17 cellular contexts compared by ENCODE assay signal in genomic region chr10:131820626-131821025, GRCh38.
DNase-seq lines count a peak whose midpoint lies in the region; ATAC-seq and TF ChIP-seq lines count a peak whose summit lies in the region.
"Had no signal": no experiment of that assay in that cellular context is flagged by ENCODE, and none has a peak within 500 bp of the region (broad histone marks: within the 10 kb centered on the region; RNA-seq: fewer than 3 reads in every experiment).

No MANE protein-coding gene starts in this region.

- WGBS in H9 (ENCODE audit: extremely low coverage, insufficient read length, low lambda C conversion rate) = no CpG with 5 or more reads among the region's 9 CpGs
- 88 to 90% methylated on average over 4 to 9 of the region's 9 CpGs for WGBS in endodermal cell (ENCODE audit: insufficient coverage in 1 of 2, insufficient read length in 1 of 2), 2 experiments
- WGBS in upper lobe of left lung, 2 donors = 81 to 86% methylated on average over 9 of the region's 9 CpGs

- H3K18ac ChIP-seq in H9 (ENCODE audit: insufficient read length, low read depth, low read length) = no peak overlapping the region

- H3K36me3 Mint-ChIP-seq in H9 (ENCODE audit: insufficient read depth in 1 of 3, low read depth in 3 of 3) = no peaks in the 10 kb centered on the region
- H3K36me3 Mint-ChIP-seq in endodermal cell (ENCODE audit: low read depth) = no peaks in the 10 kb centered on the region
- H3K36me3 Mint-ChIP-seq: CD4-positive, alpha-beta memory T cell had no signal

- H3K9ac ChIP-seq in H9 (ENCODE audit: extremely low read depth, insufficient read length, low read length) (no peak overlapping the region), endodermal cell (ENCODE audit: extremely low read depth, low read length, poor library complexity, severe bottlenecking) (no peak overlapping the region)

- H3K9me3 ChIP-seq in right atrium auricular region (no peaks in the 10 kb centered on the region), H9 (ENCODE audit: control insufficient read depth, low read depth, low read length) (no peaks in the 10 kb centered on the region), endodermal cell (ENCODE audit: control insufficient read depth, low read length) (no peaks in the 10 kb centered on the region), upper lobe of right lung (no peaks in the 10 kb centered on the region), upper lobe of left lung (no peaks in the 10 kb centered on the region), mucosa of descending colon (no peaks in the 10 kb centered on the region)
- H3K9me3 ChIP-seq: A549, BE2C had no signal

- intact Hi-C loops in Right ventricle myocardium inferior (cut with DNase I) = no loop called here
- intact Hi-C loops in upper lobe of right lung (cut with DNase I) = no loop called here
- intact Hi-C loops in mucosa of descending colon (cut with DNase I, micrococcal nuclease) = no loop called here

- no peak overlapping the region for H2BK12ac ChIP-seq in H9 (ENCODE audit: insufficient read length, low read depth, low read length)

- H3K4me2 ChIP-seq in H9 (ENCODE audit: insufficient read depth, insufficient read length, low read length) = no peak overlapping the region
- H3K4me2 ChIP-seq: A549 had no signal

- H3K23ac ChIP-seq in H9 (ENCODE audit: insufficient read length, low read depth, low read length) = no peak overlapping the region

- no peaks in the 10 kb centered on the region for H3K79me1 ChIP-seq in H9 (ENCODE audit: insufficient read depth, low read depth, low read length, poor library complexity, severe bottlenecking)

- peak; percentile 22 for DNase-seq in Right ventricle myocardium inferior (ENCODE audit: missing footprints)
- no peak for DNase-seq in right atrium auricular region (ENCODE audit: low spot score)
- DNase-seq in H9 = peak; percentile 20
- peak; percentile 28 for DNase-seq in endodermal cell
- peak; percentile 8 for DNase-seq in upper lobe of right lung
- DNase-seq in upper lobe of left lung = no peak
- DNase-seq in mucosa of descending colon = no peak
- DNase-seq: BE2C; CD4-positive, alpha-beta memory T cell; COR-L47; DMS153; DMS79 treated with DMSO at 0.1 percent for 48 hours; EL had no signal

- no peaks in the 10 kb centered on the region for H3K23me2 ChIP-seq in H9 (ENCODE audit: insufficient read length, low read depth, low read length, poor library complexity, severe bottlenecking)

- H3K4me1 ChIP-seq in right atrium auricular region (no peaks in the 10 kb centered on the region), H9 (ENCODE audit: insufficient read depth, low read length) (no peaks in the 10 kb centered on the region), endodermal cell (ENCODE audit: control insufficient read depth, insufficient read depth, low read length) (no peaks in the 10 kb centered on the region), upper lobe of right lung (no peaks in the 10 kb centered on the region), upper lobe of left lung (no peaks in the 10 kb centered on the region), mucosa of descending colon (ENCODE audit: low read depth) (no peaks in the 10 kb centered on the region)
- H3K4me1 ChIP-seq: BE2C had no signal

- H4K8ac ChIP-seq in H9 (replicated peaks; ENCODE audit: insufficient read length, low read depth, low read length) = no peak overlapping the region

- H2BK20ac ChIP-seq in H9 (ENCODE audit: low read depth, low read length, poor library complexity, severe bottlenecking) = no peak overlapping the region

- no peak overlapping the region for H2BK15ac ChIP-seq in H9 (ENCODE audit: low read depth, low read length)

- ATAC-seq in Right ventricle myocardium inferior (no peak), upper lobe of right lung (no peak), upper lobe of left lung (ENCODE audit: low FRiP score in 2 of 2) (no peak), mucosa of descending colon (no peak)
- ATAC-seq: A549, HCT116 had no signal

- H3K27ac Mint-ChIP-seq in H9 (no peak overlapping the region), endodermal cell (no peak overlapping the region)
- H3K27ac Mint-ChIP-seq: CD4-positive, alpha-beta memory T cell had no signal

- TF ChIP-seq CTCF in right atrium auricular region (IDR thresholded peaks at IDR 0.05) (no peak), H9 (conservative IDR thresholded peaks at IDR 0.05) (no peak), endodermal cell (conservative IDR thresholded peaks at IDR 0.05) (no peak), upper lobe of right lung (IDR thresholded peaks at IDR 0.05) (no peak), upper lobe of left lung (IDR thresholded peaks at IDR 0.05) (no peak), mucosa of descending colon (IDR thresholded peaks at IDR 0.05) (no peak)

- H4K5ac ChIP-seq in H9 (ENCODE audit: insufficient read length, low read depth, low read length) = no peak overlapping the region

- H3K4me1 Mint-ChIP-seq in H9 (peaks cover 18 to 29% of the 10 kb centered on the region in 2 experiments), endodermal cell (peaks cover 13% of the 10 kb centered on the region)
- H3K4me1 Mint-ChIP-seq: CD4-positive, alpha-beta memory T cell had no signal

- H2AK5ac ChIP-seq in H9 (ENCODE audit: insufficient read length, low read length) = no peak overlapping the region

- TF ChIP-seq EP300 in upper lobe of left lung (IDR thresholded peaks at IDR 0.05) = no peak

- H3K14ac ChIP-seq in H9 (ENCODE audit: insufficient read depth, low read length) = no peak overlapping the region

- H3K27ac ChIP-seq in right atrium auricular region (no peak overlapping the region), H9 (ENCODE audit: insufficient read length, low read depth, low read length) (no peak overlapping the region), endodermal cell (ENCODE audit: low read depth, low read length) (no peak overlapping the region), upper lobe of right lung (no peak overlapping the region), upper lobe of left lung (no peak overlapping the region)
- H3K27ac ChIP-seq: A549, C4-2B, HL-60 had no signal

- H3K27me3 Mint-ChIP-seq in H9 (ENCODE audit: low read depth) (no peaks in the 10 kb centered on the region; the same call in 1 of the 2 replicates), endodermal cell (ENCODE audit: insufficient read depth) (no peaks in the 10 kb centered on the region)

- no peaks in the 10 kb centered on the region for H3K27me3 ChIP-seq in right atrium auricular region
- no peaks in the 10 kb centered on the region for H3K27me3 ChIP-seq in H9 (ENCODE audit: insufficient read depth, low read length)
- H3K27me3 ChIP-seq in endodermal cell (ENCODE audit: control insufficient read depth, insufficient read depth, low read length, poor library complexity, severe bottlenecking) = no peaks in the 10 kb centered on the region
- peaks cover 14% of the 10 kb centered on the region for H3K27me3 ChIP-seq in upper lobe of right lung
- no peaks in the 10 kb centered on the region for H3K27me3 ChIP-seq in upper lobe of left lung
- H3K27me3 ChIP-seq: BE2C had no signal

- no peak overlapping the region for H2BK5ac ChIP-seq in H9 (ENCODE audit: insufficient read length, low read length)

- no peaks in the 10 kb centered on the region for H4K20me1 ChIP-seq in H9 (ENCODE audit: control insufficient read depth, insufficient read depth, insufficient read length)

- H3K79me2 ChIP-seq in H9 (ENCODE audit: insufficient read depth, low read length) = no peaks in the 10 kb centered on the region

- H2AFZ ChIP-seq in H9 (ENCODE audit: low read length) = no peak overlapping the region

- H3K56ac ChIP-seq in H9 (ENCODE audit: insufficient read length, low read depth, low read length) = no peak overlapping the region

- H3K36me3 ChIP-seq in right atrium auricular region (no peaks in the 10 kb centered on the region), endodermal cell (ENCODE audit: control insufficient read depth, insufficient read depth, low read length) (no peaks in the 10 kb centered on the region), upper lobe of right lung (no peaks in the 10 kb centered on the region), upper lobe of left lung (no peaks in the 10 kb centered on the region), mucosa of descending colon (ENCODE audit: low read depth) (no peaks in the 10 kb centered on the region)
- H3K36me3 ChIP-seq: BE2C had no signal

- H3K4ac ChIP-seq in H9 (ENCODE audit: low read depth, low read length) = no peak overlapping the region

- H3K4me3 ChIP-seq in right atrium auricular region (no peak overlapping the region), endodermal cell (ENCODE audit: low read length) (no peak overlapping the region), upper lobe of right lung (no peak overlapping the region), upper lobe of left lung (no peak overlapping the region), mucosa of descending colon (no peak overlapping the region)
- H3K4me3 ChIP-seq: A549 had no signal

- no peak overlapping the region for H3T11ph ChIP-seq in H9 (ENCODE audit: low read length)

- no peak overlapping the region for H4K91ac ChIP-seq in H9 (ENCODE audit: insufficient read length, low read depth, low read length)

- H3K4me3 Mint-ChIP-seq in H9 (no peak overlapping the region), endodermal cell (no peak overlapping the region)
- H3K4me3 Mint-ChIP-seq: CD4-positive, alpha-beta memory T cell had no signal

- no peak for TF ChIP-seq POLR2A in upper lobe of left lung (IDR thresholded peaks at IDR 0.05)

- H3K9me3 Mint-ChIP-seq in H9 (no peaks in the 10 kb centered on the region; a peak in 1 of 5 replicates), endodermal cell (no peaks in the 10 kb centered on the region)
- H3K9me3 Mint-ChIP-seq: CD4-positive, alpha-beta memory T cell had no signal

- no peak overlapping the region for H2BK120ac ChIP-seq in H9 (ENCODE audit: low read depth, low read length, poor library complexity, severe bottlenecking)

Comparison
In these comparisons a context has a peak if more than half of its experiments do, and no peak if none do; other contexts are left out.
1. DNase-seq: peak in Right ventricle myocardium inferior (single experiment), H9 (single experiment), endodermal cell (single experiment) and upper lobe of right lung (single experiment); none in right atrium auricular region (single experiment), upper lobe of left lung (0 of 2) and mucosa of descending colon (0 of 3).